ENCODE assay signal across 5 cellular contexts in genomic region chr7:9672518-9672917, GRCh38.
"Had no signal": no experiment of that assay in that cellular context is flagged by ENCODE, and none has a peak within 500 bp of the region (broad histone marks: within the 10 kb centered on the region; RNA-seq: fewer than 3 reads in every experiment).

No MANE protein-coding gene starts in this region.

- DNase-seq: H9, HCEC 1CT, IMR-90 had no signal

- H3K4me1 Mint-ChIP-seq: GM23338, H9 had no signal

- H3K4me3 ChIP-seq: GM23338, K562 had no signal

- H3K9me3 Mint-ChIP-seq: GM23338, H9 had no signal

- ATAC-seq: GM23338, K562 had no signal

- H3K27ac Mint-ChIP-seq: H9 had no signal

- H3K4me2 ChIP-seq: GM23338 had no signal

- H2AFZ ChIP-seq: GM23338 had no signal

- H3K4me3 Mint-ChIP-seq: GM23338, H9 had no signal
